ENCODE assay signal across 11 cellular contexts in the genomic region with DNA sequence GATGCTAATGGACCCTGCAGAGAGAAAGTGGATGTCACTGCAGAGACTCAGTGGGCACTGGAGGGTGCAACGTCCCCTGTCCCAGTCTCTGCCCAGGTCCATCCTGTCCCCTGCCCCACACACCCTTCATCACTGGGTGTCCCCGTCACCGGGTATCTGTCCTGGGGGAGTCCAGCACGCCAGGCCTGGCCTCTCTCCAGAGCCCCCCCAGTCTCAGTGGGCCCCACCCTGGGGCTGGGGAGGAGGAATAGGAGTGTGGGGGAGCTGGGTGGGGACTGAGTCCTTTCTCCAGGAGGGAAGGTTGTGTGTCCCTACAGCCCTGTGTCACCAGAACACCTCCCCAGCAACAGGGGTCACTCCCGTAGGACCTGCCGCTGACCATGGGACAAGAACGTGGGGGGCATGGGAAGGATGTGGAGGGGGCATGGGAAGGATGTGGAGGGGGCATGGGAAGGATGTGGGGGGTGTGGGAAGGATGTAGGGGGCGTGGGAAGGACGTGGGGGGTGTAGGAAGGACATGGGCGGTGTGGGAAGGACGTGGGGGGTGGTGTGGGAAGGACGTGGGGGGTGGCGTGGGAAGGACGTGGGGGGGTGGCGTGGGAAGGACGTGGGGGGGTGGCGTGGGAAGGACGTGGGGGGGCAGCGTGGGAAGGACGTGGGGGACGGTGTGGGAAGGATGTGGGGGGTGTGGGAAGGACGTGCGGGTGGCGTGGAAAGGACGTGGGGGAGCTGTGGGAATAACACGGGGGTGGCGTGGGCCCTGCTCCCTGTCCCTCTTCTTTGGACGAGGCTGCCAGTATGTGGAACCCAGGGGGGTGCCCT. TPM values are rescaled to one million over a fixed set of nuclear protein-coding genes. Genes with fewer than 3 reads are reported as not detected.
A peak's percentile ranks its signal among the peaks of the same experiment; 100 is the strongest.
DNase-seq lines count a peak whose midpoint lies in the region; ATAC-seq and TF ChIP-seq lines count a peak whose summit lies in the region.
"Had no signal": no experiment of that assay in that cellular context is flagged by ENCODE, and none has a peak within 500 bp of the region (broad histone marks: within the 10 kb centered on the region; RNA-seq: fewer than 3 reads in every experiment).

No MANE protein-coding gene starts in this region.

- no peaks in the 10 kb centered on the region for H3K27me3 ChIP-seq in esophagus squamous epithelium
- H3K27me3 ChIP-seq: SJSA1 had no signal

- H3K4me1 ChIP-seq in esophagus squamous epithelium = peaks cover 21 to 54% (median 27%) of the 10 kb centered on the region in 3 donors

- CTCF ChIA-PET in activated CD4-positive, alpha-beta T cell treated with anti-CD3 and anti-CD28 coated beads for 36 hours (lab: Charles Lee) = interaction anchor here (0.5 kb wide), 1 partner anchor 168 kb away, joined by 3 read pairs; no protein-coding TSS in a partner anchor

- peak overlapping the region; percentile 75 to 89 (median 83) for H3K27ac ChIP-seq in esophagus squamous epithelium
- H3K27ac ChIP-seq: SJSA1 had no signal

- H3K36me3 ChIP-seq in esophagus squamous epithelium = no peaks in the 10 kb centered on the region
- H3K36me3 ChIP-seq: SJSA1 had no signal

- H3K4me3 Mint-ChIP-seq in activated CD4-positive, alpha-beta T cell treated with anti-CD3 and anti-CD28 coated beads for 36 hours = no peak overlapping the region
- H3K4me3 Mint-ChIP-seq in activated CD4-positive, alpha-beta T cell treated with anti-CD3 and anti-CD28 coated beads, Interleukin-2, amount 10 ng/mL, durations not matched to agents 24 days and 14 days = no peak overlapping the region
- H3K4me3 Mint-ChIP-seq in natural killer cell = no peak overlapping the region
- H3K4me3 Mint-ChIP-seq in type B pancreatic cell = no peak overlapping the region
- H3K4me3 Mint-ChIP-seq: IgD-negative memory B cell had no signal

- peak; percentile 3 for DNase-seq in activated CD4-positive, alpha-beta T cell treated with anti-CD3 and anti-CD28 coated beads for 36 hours
- DNase-seq in activated CD4-positive, alpha-beta T cell treated with anti-CD3 and anti-CD28 coated beads, Interleukin-2, amount 10 ng/mL, durations not matched to agents 24 days and 14 days = no peak
- no peak for DNase-seq in esophagus squamous epithelium (lab: John Stamatoyannopoulos, UW)
- peak; percentile 15 for DNase-seq in natural killer cell
- DNase-seq in type B pancreatic cell (ENCODE audit: extremely low spot score, unreplicated experiment) = peak; percentile 63
- no peak for DNase-seq in NCI-H128 (lab: John Stamatoyannopoulos, UW; ENCODE audit: unreplicated experiment)
- no peak for DNase-seq in NCI-H446 treated with DMSO at 0.1 percent for 48 hours (lab: John Stamatoyannopoulos, UW)
- DNase-seq: NCI-H2171 treated with DMSO at 0.1 percent for 48 hours had no signal

- H3K27ac Mint-ChIP-seq in activated CD4-positive, alpha-beta T cell treated with anti-CD3 and anti-CD28 coated beads for 36 hours = no peak overlapping the region
- no peak overlapping the region for H3K27ac Mint-ChIP-seq in activated CD4-positive, alpha-beta T cell treated with anti-CD3 and anti-CD28 coated beads, Interleukin-2, amount 10 ng/mL, durations not matched to agents 24 days and 14 days
- peak overlapping the region; percentile 43 to 65 for H3K27ac Mint-ChIP-seq in natural killer cell
- no peak overlapping the region for H3K27ac Mint-ChIP-seq in type B pancreatic cell
- H3K27ac Mint-ChIP-seq: IgD-negative memory B cell had no signal

- POLR2A ChIA-PET in activated CD4-positive, alpha-beta T cell treated with anti-CD3 and anti-CD28 coated beads for 36 hours (lab: Charles Lee) = no interaction called here

- no peak for TF ChIP-seq CTCF in esophagus squamous epithelium (IDR thresholded peaks at IDR 0.05)
- TF ChIP-seq CTCF in natural killer cell (IDR thresholded peaks at IDR 0.05) = no peak
- TF ChIP-seq CTCF in type B pancreatic cell (conservative IDR thresholded peaks at IDR 0.05) = no peak

- H3K27me3 Mint-ChIP-seq in activated CD4-positive, alpha-beta T cell treated with anti-CD3 and anti-CD28 coated beads for 36 hours = no peaks in the 10 kb centered on the region
- no peaks in the 10 kb centered on the region for H3K27me3 Mint-ChIP-seq in activated CD4-positive, alpha-beta T cell treated with anti-CD3 and anti-CD28 coated beads, Interleukin-2, amount 10 ng/mL, durations not matched to agents 24 days and 14 days
- H3K27me3 Mint-ChIP-seq in natural killer cell (ENCODE audit: low read depth in 2 of 2) (no peaks in the 10 kb centered on the region), type B pancreatic cell (peaks cover 9% of the 10 kb centered on the region)
- H3K27me3 Mint-ChIP-seq: IgD-negative memory B cell had no signal

- ATAC-seq in activated CD4-positive, alpha-beta T cell treated with anti-CD3 and anti-CD28 coated beads for 36 hours = no peak
- ATAC-seq in natural killer cell = peak; percentile 21 to 30 (median 30)
- ATAC-seq in HG03457 (IDR thresholded peaks at IDR 0.05; ENCODE audit: unreplicated experiment) = no peak

- intact Hi-C loops in activated CD4-positive, alpha-beta T cell treated with anti-CD3 and anti-CD28 coated beads for 36 hours (cut with DNase I, micrococcal nuclease) = no loop called here
- intact Hi-C loops in activated CD4-positive, alpha-beta T cell treated with anti-CD3 and anti-CD28 coated beads, Interleukin-2, amount 10 ng/mL, durations not matched to agents 24 days and 14 days (cut with micrococcal nuclease) = no loop called here
- intact Hi-C loops in esophagus squamous epithelium (cut with DNase I) = no loop called here
- intact Hi-C loops in natural killer cell (cut with micrococcal nuclease) = no loop called here

- no peaks in the 10 kb centered on the region for H3K4me1 Mint-ChIP-seq in activated CD4-positive, alpha-beta T cell treated with anti-CD3 and anti-CD28 coated beads for 36 hours
- peaks cover 8% of the 10 kb centered on the region for H3K4me1 Mint-ChIP-seq in activated CD4-positive, alpha-beta T cell treated with anti-CD3 and anti-CD28 coated beads, Interleukin-2, amount 10 ng/mL, durations not matched to agents 24 days and 14 days
- peaks cover 37 to 53% of the 10 kb centered on the region in 2 donors for H3K4me1 Mint-ChIP-seq in natural killer cell
- H3K4me1 Mint-ChIP-seq in type B pancreatic cell (ENCODE audit: unreplicated experiment) = no peaks in the 10 kb centered on the region

- no peak for TF ChIP-seq POLR2A in esophagus squamous epithelium (IDR thresholded peaks at IDR 0.05)

- H3K36me3 Mint-ChIP-seq in activated CD4-positive, alpha-beta T cell treated with anti-CD3 and anti-CD28 coated beads for 36 hours (ENCODE audit: low read depth) = peaks cover 5% of the 10 kb centered on the region
- H3K36me3 Mint-ChIP-seq in activated CD4-positive, alpha-beta T cell treated with anti-CD3 and anti-CD28 coated beads, Interleukin-2, amount 10 ng/mL, durations not matched to agents 24 days and 14 days (ENCODE audit: low read depth) = peaks cover 26% of the 10 kb centered on the region
- H3K36me3 Mint-ChIP-seq in natural killer cell = peaks cover 7% of the 10 kb centered on the region
- H3K36me3 Mint-ChIP-seq in type B pancreatic cell = no peaks in the 10 kb centered on the region
- H3K36me3 Mint-ChIP-seq: IgD-negative memory B cell had no signal

- 38 to 51% methylated on average over 11 to 12 of the region's 28 CpGs for WGBS in esophagus squamous epithelium, 2 donors

- peak overlapping the region in 2 of 4 donors; percentile 23 to 48 for H3K4me3 ChIP-seq in esophagus squamous epithelium
- H3K4me3 ChIP-seq: SJSA1 had no signal

- H3K9me3 ChIP-seq in esophagus squamous epithelium = no peaks in the 10 kb centered on the region
- H3K9me3 ChIP-seq: SJSA1 had no signal

- no peaks in the 10 kb centered on the region for H3K9me3 Mint-ChIP-seq in activated CD4-positive, alpha-beta T cell treated with anti-CD3 and anti-CD28 coated beads for 36 hours (ENCODE audit: low read depth)
- H3K9me3 Mint-ChIP-seq in activated CD4-positive, alpha-beta T cell treated with anti-CD3 and anti-CD28 coated beads, Interleukin-2, amount 10 ng/mL, durations not matched to agents 24 days and 14 days = no peaks in the 10 kb centered on the region
- no peaks in the 10 kb centered on the region for H3K9me3 Mint-ChIP-seq in natural killer cell
- H3K9me3 Mint-ChIP-seq in type B pancreatic cell = no peaks in the 10 kb centered on the region

RNA-seq across cellular contexts. Expression of a gene that starts 21.0 kb away (rescaled TPM):
- 1 to 10 TPM; 7.5 to 8.5 TPM for total RNA-seq in activated CD4-positive, alpha-beta T cell treated with anti-CD3 and anti-CD28 coated beads for 36 hours
- total RNA-seq in activated CD4-positive, alpha-beta T cell treated with anti-CD3 and anti-CD28 coated beads, Interleukin-2, amount 10 ng/mL, durations not matched to agents 24 days and 14 days = 20.7 and 21.6 TPM in 2 replicates
- total RNA-seq in esophagus squamous epithelium (10 to 100 TPM; 14.5 to 53.4 (median 21.3) TPM), natural killer cell (1,000 to 10,000 TPM; 1,124 to 1,574 (median 1,339) TPM), type B pancreatic cell (ENCODE audit: low replicate concordance) (8.8 and 10.4 TPM in 2 replicates)

RNA-seq across cellular contexts. Expression of a gene that starts 55.5 kb away (rescaled TPM):
- 100 to 1,000 TPM; 152 to 177 TPM for total RNA-seq in activated CD4-positive, alpha-beta T cell treated with anti-CD3 and anti-CD28 coated beads for 36 hours
- 190 and 200 TPM in 2 replicates for total RNA-seq in activated CD4-positive, alpha-beta T cell treated with anti-CD3 and anti-CD28 coated beads, Interleukin-2, amount 10 ng/mL, durations not matched to agents 24 days and 14 days
- total RNA-seq in esophagus squamous epithelium (100 to 1,000 TPM in 3 of 4 donors, 10 to 100 TPM in 1; 72.2 to 121 (median 113) TPM), natural killer cell (100 to 1,000 TPM; 384 to 388 (median 388) TPM), type B pancreatic cell (ENCODE audit: low replicate concordance) (147 and 165 TPM in 2 replicates)

Comparison
In these comparisons a context has a peak if more than half of its experiments do, and no peak if none do; other contexts are left out.
1. DNase-seq: peak in activated CD4-positive, alpha-beta T cell treated with anti-CD3 and anti-CD28 coated beads for 36 hours (single experiment), natural killer cell (single experiment) and type B pancreatic cell (single experiment); none in activated CD4-positive, alpha-beta T cell treated with anti-CD3 and anti-CD28 coated beads, Interleukin-2, amount 10 ng/mL, durations not matched to agents 24 days and 14 days (single experiment), esophagus squamous epithelium (single experiment), NCI-H128 (single experiment) and NCI-H446 treated with DMSO at 0.1 percent for 48 hours (single experiment).
2. ATAC-seq: peak in natural killer cell (3 of 3); none in activated CD4-positive, alpha-beta T cell treated with anti-CD3 and anti-CD28 coated beads for 36 hours (single experiment) and HG03457 (single experiment).
3. H3K27ac Mint-ChIP-seq: peak in natural killer cell (2 of 2); none in activated CD4-positive, alpha-beta T cell treated with anti-CD3 and anti-CD28 coated beads for 36 hours (single experiment), activated CD4-positive, alpha-beta T cell treated with anti-CD3 and anti-CD28 coated beads, Interleukin-2, amount 10 ng/mL, durations not matched to agents 24 days and 14 days (single experiment) and type B pancreatic cell (single experiment).
4. RNA of a gene that starts 21.0 kb away (total RNA-seq): 1,124 to 1,574 TPM in natural killer cell; 14.5 to 53.4 TPM in esophagus squamous epithelium, 20.7 to 21.6 TPM in activated CD4-positive, alpha-beta T cell treated with anti-CD3 and anti-CD28 coated beads, Interleukin-2, amount 10 ng/mL, durations not matched to agents 24 days and 14 days, 8.8 to 10.4 TPM in type B pancreatic cell and 7.5 to 8.5 TPM in activated CD4-positive, alpha-beta T cell treated with anti-CD3 and anti-CD28 coated beads for 36 hours; every median in the first group is over 10 times any median in the second.